In genomic region chr22:49676783-49677494, GRCh38 we compare ENCODE assay signal across 20 cellular contexts.
"Had no signal": no experiment of that assay in that cellular context is flagged by ENCODE, and none has a peak within 500 bp of the region (broad histone marks: within the 10 kb centered on the region; RNA-seq: fewer than 3 reads in every experiment).

No MANE protein-coding gene starts in this region.

- DNase-seq: activated CD4-positive, alpha-beta T cell treated with anti-CD3 and anti-CD28 coated beads for 48 hours; activated CD8-positive, alpha-beta T cell treated with anti-CD3 and anti-CD28 coated beads for 36 hours; activated naive CD4-positive, alpha-beta T cell treated with Interleukin-2 at 50 U/mL for 16 hours; anterior cingulate cortex; brain microvascular endothelial cell; cerebellar nuclear complex; gastrocnemius medialis; left colon; mucosa of descending colon; nucleus accumbens; stimulated activated naive CD4-positive, alpha-beta T cell treated with Interleukin-2 at 50 U/mL for 16 hours; substantia nigra; T-helper 2 cell; transverse colon had no signal

- H3K9me3 Mint-ChIP-seq: activated CD8-positive, alpha-beta T cell treated with anti-CD3 and anti-CD28 coated beads for 36 hours; activated T-helper 17 cell treated with anti-CD3 and anti-CD28 coated beads, Interleukin-2, amount 50 U/mL, for 72 hours; dendritic cell treated with granulocyte-macrophage colony-stimulating factor and Interleukin-4, amounts not matched to agents 40 ng/mL and 50 ng/mL, for 4 days; natural killer cell treated with Interleukin-12 subunit alpha and Interleukin-12 subunit beta and Interleukin-15 and Interleukin-18, amount 100 ng/mL, for 72 hours; WTC11 had no signal

- H3K4me1 ChIP-seq: gastrocnemius medialis, heart left ventricle, SJSA1, transverse colon had no signal

- H3K36me3 ChIP-seq: brain microvascular endothelial cell, gastrocnemius medialis, heart left ventricle, SJSA1, transverse colon had no signal

- H3K36me3 Mint-ChIP-seq: natural killer cell treated with Interleukin-12 subunit alpha and Interleukin-12 subunit beta and Interleukin-15 and Interleukin-18, amount 100 ng/mL, for 72 hours; WTC11 had no signal

- H3K27ac ChIP-seq: brain microvascular endothelial cell, gastrocnemius medialis, heart left ventricle, SJSA1, transverse colon had no signal

- H3K9me3 ChIP-seq: gastrocnemius medialis, heart left ventricle, mucosa of descending colon, SJSA1, transverse colon had no signal

- H3K4me3 ChIP-seq: gastrocnemius medialis, heart left ventricle, mucosa of descending colon, SJSA1, transverse colon had no signal

- H3K27ac Mint-ChIP-seq: activated CD8-positive, alpha-beta T cell treated with anti-CD3 and anti-CD28 coated beads for 36 hours; activated T-helper 17 cell treated with anti-CD3 and anti-CD28 coated beads, Interleukin-2, amount 50 U/mL, for 72 hours; dendritic cell treated with granulocyte-macrophage colony-stimulating factor and Interleukin-4, amounts not matched to agents 40 ng/mL and 50 ng/mL, for 4 days; natural killer cell treated with Interleukin-12 subunit alpha and Interleukin-12 subunit beta and Interleukin-15 and Interleukin-18, amount 100 ng/mL, for 72 hours; WTC11 had no signal

- H3K4me1 Mint-ChIP-seq: activated T-helper 17 cell treated with anti-CD3 and anti-CD28 coated beads, Interleukin-2, amount 50 U/mL, for 72 hours had no signal

- H3K4me3 Mint-ChIP-seq: activated CD8-positive, alpha-beta T cell treated with anti-CD3 and anti-CD28 coated beads for 36 hours; activated T-helper 17 cell treated with anti-CD3 and anti-CD28 coated beads, Interleukin-2, amount 50 U/mL, for 72 hours; dendritic cell treated with granulocyte-macrophage colony-stimulating factor and Interleukin-4, amounts not matched to agents 40 ng/mL and 50 ng/mL, for 4 days; natural killer cell treated with Interleukin-12 subunit alpha and Interleukin-12 subunit beta and Interleukin-15 and Interleukin-18, amount 100 ng/mL, for 72 hours; WTC11 had no signal
